In genomic region chr1:33612877-33613487, GRCh38 we compare ENCODE assay signal across 8 cellular contexts.
DNase-seq lines count a peak whose midpoint lies in the region; ATAC-seq, FAIRE-seq and TF ChIP-seq lines count a peak whose summit lies in the region.

No MANE protein-coding gene starts in this region.

- peak; percentile 5 for DNase-seq in BJ (ENCODE audit: low read depth)
- peak; percentile 52 for DNase-seq in GM19239 (ENCODE audit: insufficient read length, low spot score)
- DNase-seq in NCI-H2196 treated with DMSO at 0.1 percent for 48 hours (lab: John Stamatoyannopoulos, UW; ENCODE audit: unreplicated experiment) = peak; percentile 9
- DNase-seq in activated CD4-positive, alpha-beta T cell treated with anti-CD3 and anti-CD28 coated beads, Interleukin-2, amount 50 U/mL, for 1 hour = peak; percentile 13
- peak; percentile 49 for DNase-seq in pons (ENCODE audit: low spot score)
- no peak for DNase-seq in mesenteric fat pad (ENCODE audit: low spot score)
- DNase-seq in activated CD4-positive, CD25-positive, alpha-beta regulatory T cell (lab: John Stamatoyannopoulos, UW) = no peak

- no peak for TF ChIP-seq POLR2A in gastroesophageal sphincter (IDR thresholded peaks at IDR 0.05)

- H3K9me3 ChIP-seq in gastroesophageal sphincter = no peaks in the 10 kb centered on the region

- H3K27me3 ChIP-seq in BJ (ENCODE audit: control insufficient read depth, insufficient read depth, low read length) (no peaks in the 10 kb centered on the region; the same call in 1 of the 2 replicates), gastroesophageal sphincter (peaks cover 28% of the 10 kb centered on the region)

- no peak overlapping the region for H3K4me3 ChIP-seq in BJ (ENCODE audit: low read depth, low read length)
- H3K4me3 ChIP-seq in gastroesophageal sphincter = no peak overlapping the region

- 4 to 90% methylated on average over 2 to 5 of the region's 11 CpGs for WGBS in gastroesophageal sphincter (ENCODE audit: low coverage in 1 of 2), 2 donors

- peak; percentile 95 for TF ChIP-seq CTCF in BJ (IDR thresholded peaks at IDR 0.05; ENCODE audit: insufficient read depth, low read depth, low read length)
- TF ChIP-seq CTCF in gastroesophageal sphincter (IDR thresholded peaks at IDR 0.05) = peak; percentile 75 to 89 (median 76)

- no peak overlapping the region for H3K27ac ChIP-seq in gastroesophageal sphincter

- TF ChIP-seq EP300 in gastroesophageal sphincter (IDR thresholded peaks at IDR 0.05) = no peak

- POLR2A ChIA-PET in BJ (lab: Charles Lee) = interaction anchor here (0.6 kb wide), 1 partner anchor 1466 kb away, joined by 4 read pairs; the partner anchor contains the start of gene ZMYM1

- peak; percentile 54 for FAIRE-seq in GM19239 (lab: Jason Lieb, UNC)

- peak; percentile 50 for ATAC-seq in gastroesophageal sphincter

- CTCF ChIA-PET in BJ (lab: Yijun Ruan, JAX) = interaction anchor here (0.6 to 3.5 kb wide), 26 partner anchors 9 to 1129 kb away, joined by 3 to 21 read pairs (median 4); no protein-coding TSS in a partner anchor

- H3K4me1 ChIP-seq in gastroesophageal sphincter = no peaks in the 10 kb centered on the region

- no peaks in the 10 kb centered on the region; the same call in 1 of the 2 replicates for H3K36me3 ChIP-seq in BJ (ENCODE audit: control insufficient read depth, insufficient read depth, low read length)
- no peaks in the 10 kb centered on the region for H3K36me3 ChIP-seq in gastroesophageal sphincter

Comparison
In these comparisons a context has a peak if more than half of its experiments do, and no peak if none do; other contexts are left out.
1. DNase-seq: peak in BJ (single experiment), GM19239 (single experiment), NCI-H2196 treated with DMSO at 0.1 percent for 48 hours (single experiment), activated CD4-positive, alpha-beta T cell treated with anti-CD3 and anti-CD28 coated beads, Interleukin-2, amount 50 U/mL, for 1 hour (single experiment) and pons (single experiment); none in mesenteric fat pad (single experiment) and activated CD4-positive, CD25-positive, alpha-beta regulatory T cell (0 of 4).